In genomic region chr7:108570146-108570755, GRCh38 we compare ENCODE assay signal across 8 cellular contexts. TPM values are rescaled to one million over a fixed set of nuclear protein-coding genes. Genes with fewer than 3 reads are reported as not detected.
DNase-seq lines count a peak whose midpoint lies in the region; ATAC-seq and TF ChIP-seq lines count a peak whose summit lies in the region.

No MANE protein-coding gene starts in this region.

- peaks cover 11 to 26% of the 10 kb centered on the region in 2 donors for H3K36me3 ChIP-seq in mucosa of rectum (ENCODE audit: control insufficient read depth in 2 of 2, insufficient read depth in 2 of 2, low read length in 2 of 2)

- peak overlapping the region; percentile 92 to 99 for H3K9ac ChIP-seq in mucosa of rectum (ENCODE audit: low read depth in 1 of 2, low read length in 2 of 2)

- H3K27me3 ChIP-seq in mucosa of rectum (ENCODE audit: control insufficient read depth in 2 of 2, insufficient read depth in 2 of 2, low read length in 2 of 2), result no peaks in the 10 kb centered on the region

- no peaks in the 10 kb centered on the region for H3K9me3 ChIP-seq in mucosa of rectum (ENCODE audit: control insufficient read depth in 2 of 2, low read length in 2 of 2)

- H3K4me1 Mint-ChIP-seq in activated CD8-positive, alpha-beta T cell treated with anti-CD3 and anti-CD28 coated beads, Interleukin-2, amount 10 ng/mL, durations not matched to agents 7 days and 5 days (ENCODE audit: low read depth), result peaks cover 37% of the 10 kb centered on the region
- peaks cover 29% of the 10 kb centered on the region for H3K4me1 Mint-ChIP-seq in stimulated activated memory B cell treated with anti-CD40 and anti-IgM and Interleukin-4, amounts not matched to agents 10 μg/mL and 1 μg/mL and 100 μg/mL, for 72 hours

- peak overlapping the region; percentile 98 to 99 for H3K27ac ChIP-seq in mucosa of rectum (ENCODE audit: low read depth in 2 of 2, low read length in 2 of 2)

- TF ChIP-seq CTCF in epithelial cell of esophagus (IDR thresholded peaks at IDR 0.05; ENCODE audit: insufficient read depth, low read depth, low read length, missing control alignments), result no peak

- peak overlapping the region; percentile 96 for H3K4me3 Mint-ChIP-seq in activated CD8-positive, alpha-beta T cell treated with anti-CD3 and anti-CD28 coated beads, Interleukin-2, amount 10 ng/mL, durations not matched to agents 7 days and 5 days
- H3K4me3 Mint-ChIP-seq in stimulated activated memory B cell treated with anti-CD40 and anti-IgM and Interleukin-4, amounts not matched to agents 10 μg/mL and 1 μg/mL and 100 μg/mL, for 72 hours, result peak overlapping the region; percentile 86

- H3K27ac Mint-ChIP-seq in activated CD8-positive, alpha-beta T cell treated with anti-CD3 and anti-CD28 coated beads, Interleukin-2, amount 10 ng/mL, durations not matched to agents 7 days and 5 days, result peak overlapping the region; percentile 100
- H3K27ac Mint-ChIP-seq in stimulated activated memory B cell treated with anti-CD40 and anti-IgM and Interleukin-4, amounts not matched to agents 10 μg/mL and 1 μg/mL and 100 μg/mL, for 72 hours, result peak overlapping the region; percentile 98

- peak; percentile 18 for ATAC-seq in GM18508 (IDR thresholded peaks at IDR 0.05; ENCODE audit: insufficient read depth, unreplicated experiment)
- ATAC-seq in HG03064 (IDR thresholded peaks at IDR 0.05; ENCODE audit: low read depth, unreplicated experiment), result peak; percentile 24
- peak; percentile 10 for ATAC-seq in activated CD8-positive, alpha-beta T cell treated with anti-CD3 and anti-CD28 coated beads, Interleukin-2, amount 10 ng/mL, durations not matched to agents 7 days and 5 days
- ATAC-seq in stimulated activated memory B cell treated with anti-CD40 and anti-IgM and Interleukin-4, amounts not matched to agents 10 μg/mL and 1 μg/mL and 100 μg/mL, for 72 hours, result peak; percentile 25

- peaks cover 53% of the 10 kb centered on the region for H3K36me3 Mint-ChIP-seq in activated CD8-positive, alpha-beta T cell treated with anti-CD3 and anti-CD28 coated beads, Interleukin-2, amount 10 ng/mL, durations not matched to agents 7 days and 5 days (ENCODE audit: low read depth)
- peaks cover 21% of the 10 kb centered on the region for H3K36me3 Mint-ChIP-seq in stimulated activated memory B cell treated with anti-CD40 and anti-IgM and Interleukin-4, amounts not matched to agents 10 μg/mL and 1 μg/mL and 100 μg/mL, for 72 hours

- CTCF ChIA-PET in activated CD8-positive, alpha-beta T cell treated with anti-CD3 and anti-CD28 coated beads, Interleukin-2, amount 10 ng/mL, durations not matched to agents 7 days and 5 days (lab: Charles Lee), result interaction anchor here (1.1 to 1.3 kb wide), 2 partner anchors 45 to 74 kb away, joined by 3 to 6 read pairs; partner anchors contain the start of gene PNPLA8

- peaks cover 0 to 12% of the 10 kb centered on the region in 2 donors for H3K4me1 ChIP-seq in mucosa of rectum (ENCODE audit: control insufficient read depth in 2 of 2, insufficient read depth in 2 of 2, low read length in 2 of 2)

- peak overlapping the region; percentile 93 for H3K4me3 ChIP-seq in epithelial cell of esophagus (ENCODE audit: low read length)
- peak overlapping the region; percentile 93 to 98 for H3K4me3 ChIP-seq in mucosa of rectum (ENCODE audit: low read length in 2 of 2)

- POLR2A ChIA-PET in activated CD8-positive, alpha-beta T cell treated with anti-CD3 and anti-CD28 coated beads, Interleukin-2, amount 10 ng/mL, durations not matched to agents 7 days and 5 days (lab: Charles Lee), result interaction anchor here (0.7 to 4.3 kb wide), 7 partner anchors 14 to 463 kb away, joined by 3 to 55 read pairs (median 5); partner anchors contain the start of gene PNPLA8

- H3K9me3 Mint-ChIP-seq in activated CD8-positive, alpha-beta T cell treated with anti-CD3 and anti-CD28 coated beads, Interleukin-2, amount 10 ng/mL, durations not matched to agents 7 days and 5 days (ENCODE audit: insufficient read depth), result peaks cover 3% of the 10 kb centered on the region
- H3K9me3 Mint-ChIP-seq in stimulated activated memory B cell treated with anti-CD40 and anti-IgM and Interleukin-4, amounts not matched to agents 10 μg/mL and 1 μg/mL and 100 μg/mL, for 72 hours, result no peaks in the 10 kb centered on the region

- DNase-seq in A172 (ENCODE audit: low spot score) (peak; percentile 47), NCI-H460 (ENCODE audit: extremely low read depth, low read depth) (peak; percentile 31), epithelial cell of esophagus (ENCODE audit: low read depth) (peak; percentile 78)
- peak; percentile 49 for DNase-seq in activated CD8-positive, alpha-beta T cell treated with anti-CD3 and anti-CD28 coated beads, Interleukin-2, amount 10 ng/mL, durations not matched to agents 7 days and 5 days

- no peaks in the 10 kb centered on the region for H3K27me3 Mint-ChIP-seq in activated CD8-positive, alpha-beta T cell treated with anti-CD3 and anti-CD28 coated beads, Interleukin-2, amount 10 ng/mL, durations not matched to agents 7 days and 5 days (ENCODE audit: low read depth)
- no peaks in the 10 kb centered on the region for H3K27me3 Mint-ChIP-seq in stimulated activated memory B cell treated with anti-CD40 and anti-IgM and Interleukin-4, amounts not matched to agents 10 μg/mL and 1 μg/mL and 100 μg/mL, for 72 hours

RNA-seq across cellular contexts. Expression of gene DNAJB9, which starts 0.6 kb away (rescaled TPM):
- total RNA-seq in A172 (2014; rRNA removed; shearing (Covaris generic)), result 24.1 and 67.7 TPM in 2 replicates
- 18.0 and 24.1 TPM in 2 replicates for total RNA-seq in NCI-H460 (2014; rRNA removed; shearing (Covaris generic))
- 5.9 and 7.6 TPM in 2 replicates for polyA plus RNA-seq in NCI-H460 (2014; cell fraction: nucleus; rRNA removed)
- 1 to 10 TPM; 9.4 to 9.6 TPM for total RNA-seq in activated CD8-positive, alpha-beta T cell treated with anti-CD3 and anti-CD28 coated beads, Interleukin-2, amount 10 ng/mL, durations not matched to agents 7 days and 5 days

RNA-seq across cellular contexts. Expression of gene THAP5, which starts 0.7 kb away (rescaled TPM):
- total RNA-seq in A172 (2014; rRNA removed; shearing (Covaris generic)), result 45.6 and 50.8 TPM in 2 replicates
- total RNA-seq in NCI-H460 (2014; rRNA removed; shearing (Covaris generic)), result 37.9 and 43.7 TPM in 2 replicates
- polyA plus RNA-seq in NCI-H460 (2014; cell fraction: nucleus; rRNA removed), result 13.4 and 14.2 TPM in 2 replicates
- total RNA-seq in activated CD8-positive, alpha-beta T cell treated with anti-CD3 and anti-CD28 coated beads, Interleukin-2, amount 10 ng/mL, durations not matched to agents 7 days and 5 days, result 10 to 100 TPM; 26.7 to 29.4 TPM

RNA-seq across cellular contexts. Expression of gene PNPLA8, which starts 44.3 kb away (rescaled TPM):
- total RNA-seq in A172 (2014; rRNA removed; shearing (Covaris generic)), result 27.3 and 40.7 TPM in 2 replicates
- 30.5 and 34.0 TPM in 2 replicates for total RNA-seq in NCI-H460 (2014; rRNA removed; shearing (Covaris generic))
- polyA plus RNA-seq in NCI-H460 (2014; cell fraction: nucleus; rRNA removed), result 13.5 and 14.7 TPM in 2 replicates
- 10 to 100 TPM; 13.0 to 13.6 TPM for total RNA-seq in activated CD8-positive, alpha-beta T cell treated with anti-CD3 and anti-CD28 coated beads, Interleukin-2, amount 10 ng/mL, durations not matched to agents 7 days and 5 days

Comparison
In these comparisons a context has a peak if more than half of its experiments do, and no peak if none do; other contexts are left out.
1. Peak in every context shown above with its lines: DNase-seq, ATAC-seq, H3K4me3 ChIP-seq and H3K27ac ChIP-seq.